38 cellular contexts compared by ENCODE assay signal in the genomic region with DNA sequence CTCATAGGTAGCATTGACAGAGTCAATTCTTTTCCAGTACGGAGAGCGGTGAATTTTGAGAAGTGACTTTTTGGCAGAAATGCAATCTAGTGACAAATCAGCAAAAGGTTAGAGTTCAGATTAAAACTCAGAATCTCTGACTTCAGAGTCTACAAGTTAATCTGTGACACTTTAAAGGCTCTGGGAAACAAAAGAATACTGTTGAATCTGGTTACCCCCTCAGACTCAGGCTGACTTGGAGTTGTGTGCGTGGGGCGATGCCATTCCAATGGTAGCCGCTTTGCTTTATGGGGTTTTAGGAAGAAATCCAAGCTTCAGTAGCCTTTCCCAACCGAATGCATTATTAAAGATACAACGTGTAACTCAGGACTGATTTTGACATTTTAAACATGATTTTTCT.
"Had no signal": no experiment of that assay in that cellular context is flagged by ENCODE, and none has a peak within 500 bp of the region (broad histone marks: within the 10 kb centered on the region; RNA-seq: fewer than 3 reads in every experiment).

No MANE protein-coding gene starts in this region.

- H3K4me1 Mint-ChIP-seq: activated naive CD4-positive, alpha-beta T cell treated with anti-CD3 and anti-CD28 coated beads, Interleukin-2, amount 10 ng/mL, durations not matched to agents 7 days and 5 days; activated naive CD4-positive, alpha-beta T cell treated with anti-CD3 and anti-CD28 coated beads, Interleukin-2, amount 50 U/mL, for 24 hours; activated naive CD8-positive, alpha-beta T cell treated with anti-CD3 and anti-CD28 coated beads for 36 hours; activated naive CD8-positive, alpha-beta T cell treated with anti-CD3 and anti-CD28 coated beads, Interleukin-2, amount 10 ng/mL, durations not matched to agents 7 days and 5 days; activated naive CD8-positive, alpha-beta T cell treated with anti-CD3 and anti-CD28 coated beads, Interleukin-2, amount 50 U/mL, for 24 hours; activated T-helper 17 cell treated with anti-CD3 and anti-CD28 coated beads, Interleukin-2, amount 50 U/mL, for 72 hours; central memory CD8-positive, alpha-beta T cell had no signal

- ATAC-seq: activated naive CD4-positive, alpha-beta T cell treated with anti-CD3 and anti-CD28 coated beads, Interleukin-2, amount 50 U/mL, for 72 hours; activated naive CD8-positive, alpha-beta T cell treated with anti-CD3 and anti-CD28 coated beads, Interleukin-2, amount 50 U/mL, for 24 hours; activated T-cell treated with anti-CD3 and anti-CD28 coated beads, Interleukin-2, amount 50 U/mL, for 4 hours; activated T-cell treated with anti-CD3 and anti-CD28 coated beads, Interleukin-2, amount 50 U/mL, for 72 hours; activated T-helper 17 cell treated with anti-CD3 and anti-CD28 coated beads, Interleukin-2, amount 50 U/mL, for 72 hours had no signal

- H3K27ac ChIP-seq: adrenal gland, ascending aorta, brain microvascular endothelial cell, breast epithelium, cardiac muscle cell had no signal

- H3K36me3 Mint-ChIP-seq: activated naive CD4-positive, alpha-beta T cell treated with anti-CD3 and anti-CD28 coated beads, Interleukin-2, amount 10 ng/mL, durations not matched to agents 7 days and 5 days; activated naive CD4-positive, alpha-beta T cell treated with anti-CD3 and anti-CD28 coated beads, Interleukin-2, amount 50 U/mL, for 24 hours; activated naive CD4-positive, alpha-beta T cell treated with anti-CD3 and anti-CD28 coated beads, Interleukin-2, amount 50 U/mL, for 72 hours; activated naive CD8-positive, alpha-beta T cell; activated naive CD8-positive, alpha-beta T cell treated with anti-CD3 and anti-CD28 coated beads for 36 hours; activated naive CD8-positive, alpha-beta T cell treated with anti-CD3 and anti-CD28 coated beads, Interleukin-2, amount 10 ng/mL, durations not matched to agents 7 days and 5 days; brain had no signal

- H3K4me3 ChIP-seq: adrenal gland, ascending aorta, breast epithelium, cardiac muscle cell had no signal

- H3K27ac Mint-ChIP-seq: activated naive CD4-positive, alpha-beta T cell treated with anti-CD3 and anti-CD28 coated beads for 36 hours; activated naive CD4-positive, alpha-beta T cell treated with anti-CD3 and anti-CD28 coated beads, Interleukin-2, amount 10 ng/mL, durations not matched to agents 7 days and 5 days; activated naive CD4-positive, alpha-beta T cell treated with anti-CD3 and anti-CD28 coated beads, Interleukin-2, amount 50 U/mL, for 24 hours; activated naive CD4-positive, alpha-beta T cell treated with anti-CD3 and anti-CD28 coated beads, Interleukin-2, amount 50 U/mL, for 72 hours; activated naive CD8-positive, alpha-beta T cell; activated naive CD8-positive, alpha-beta T cell treated with anti-CD3 and anti-CD28 coated beads for 36 hours; activated naive CD8-positive, alpha-beta T cell treated with anti-CD3 and anti-CD28 coated beads, Interleukin-2, amount 10 ng/mL, durations not matched to agents 7 days and 5 days; activated naive CD8-positive, alpha-beta T cell treated with anti-CD3 and anti-CD28 coated beads, Interleukin-2, amount 50 U/mL, for 24 hours; activated T-cell treated with anti-CD3 and anti-CD28 coated beads, Interleukin-2, amount 50 U/mL, for 24 hours; activated T-cell treated with anti-CD3 and anti-CD28 coated beads, Interleukin-2, amount 50 U/mL, for 72 hours; activated T-helper 1 cell treated with anti-CD3 and anti-CD28 coated beads, Interleukin-12 subunit alpha, Interleukin-12 subunit beta, Interleukin-2, Interleukin-4 antibody, amounts not matched to agents 30 ng/mL and 10 ng/mL and 1 ng/mL, durations not matched to agents 14 hours and 24 hours and 36 hours; activated T-helper 17 cell treated with anti-CD3 and anti-CD28 coated beads, Interleukin-2, amount 50 U/mL, for 72 hours; activated T-helper 2 cell treated with anti-CD3 and anti-CD28 coated beads, Interferon-gamma antibody, Interleukin-2, Interleukin-4, amounts not matched to agents 10 μg/mL and 5 μg/mL and 100 μg/mL, durations not matched to agents 14 hours and 24 hours and 36 hours; brain had no signal

- H3K9me3 Mint-ChIP-seq: activated naive CD4-positive, alpha-beta T cell treated with anti-CD3 and anti-CD28 coated beads for 36 hours; activated naive CD4-positive, alpha-beta T cell treated with anti-CD3 and anti-CD28 coated beads, Interleukin-2, amount 10 ng/mL, durations not matched to agents 7 days and 5 days; activated naive CD4-positive, alpha-beta T cell treated with anti-CD3 and anti-CD28 coated beads, Interleukin-2, amount 50 U/mL, for 24 hours; activated naive CD8-positive, alpha-beta T cell treated with anti-CD3 and anti-CD28 coated beads for 36 hours; activated naive CD8-positive, alpha-beta T cell treated with anti-CD3 and anti-CD28 coated beads, Interleukin-2, amount 10 ng/mL, durations not matched to agents 7 days and 5 days; activated naive CD8-positive, alpha-beta T cell treated with anti-CD3 and anti-CD28 coated beads, Interleukin-2, amount 50 U/mL, for 24 hours; activated T-cell treated with anti-CD3 and anti-CD28 coated beads, Interleukin-2, amount 50 U/mL, for 24 hours; activated T-cell treated with anti-CD3 and anti-CD28 coated beads, Interleukin-2, amount 50 U/mL, for 4 hours; activated T-helper 1 cell treated with anti-CD3 and anti-CD28 coated beads, Interleukin-12 subunit alpha, Interleukin-12 subunit beta, Interleukin-2, Interleukin-4 antibody, amounts not matched to agents 30 ng/mL and 10 ng/mL and 1 ng/mL, durations not matched to agents 14 hours and 24 hours and 36 hours; activated T-helper 17 cell treated with anti-CD3 and anti-CD28 coated beads, Interleukin-2, amount 50 U/mL, for 72 hours; activated T-helper 2 cell treated with anti-CD3 and anti-CD28 coated beads, Interferon-gamma antibody, Interleukin-2, Interleukin-4, amounts not matched to agents 10 μg/mL and 5 μg/mL and 100 μg/mL, durations not matched to agents 14 hours and 24 hours and 36 hours; brain; central memory CD8-positive, alpha-beta T cell had no signal

- H3K9me3 ChIP-seq: adrenal gland, ascending aorta, breast epithelium had no signal

- H3K27me3 ChIP-seq: ascending aorta, brain microvascular endothelial cell, breast epithelium, cardiac muscle cell had no signal

- H3K4me1 ChIP-seq: adrenal gland, breast epithelium had no signal

- H3K36me3 ChIP-seq: adrenal gland, ascending aorta, brain microvascular endothelial cell, breast epithelium, cardiac muscle cell had no signal

- FAIRE-seq: bronchial epithelial cell had no signal

- DNase-seq: activated effector memory CD4-positive, alpha-beta T cell treated with anti-CD3 and anti-CD28 coated beads, Interleukin-2, amount 50 U/mL, for 16 hours; activated effector memory CD4-positive, alpha-beta T cell treated with Interleukin-2 at 50 U/mL for 16 hours; activated gamma-delta T cell; activated gamma-delta T cell treated with Interleukin-2 at 50 U/mL for 16 hours; activated naive CD4-positive, alpha-beta T cell; activated naive CD4-positive, alpha-beta T cell treated with anti-CD3 and anti-CD28 coated beads for 36 hours; activated naive CD4-positive, alpha-beta T cell treated with anti-CD3 and anti-CD28 coated beads, Interleukin-2, amount 10 ng/mL, durations not matched to agents 7 days and 5 days; activated naive CD4-positive, alpha-beta T cell treated with anti-CD3 and anti-CD28 coated beads, Interleukin-2, amount 50 U/mL, for 16 hours; activated naive CD4-positive, alpha-beta T cell treated with Interleukin-2 at 50 U/mL for 16 hours; activated naive CD8-positive, alpha-beta T cell treated with anti-CD3 and anti-CD28 coated beads for 36 hours; activated naive CD8-positive, alpha-beta T cell treated with anti-CD3 and anti-CD28 coated beads, Interleukin-2, amount 10 ng/mL, durations not matched to agents 7 days and 5 days; activated naive CD8-positive, alpha-beta T cell treated with anti-CD3 and anti-CD28 coated beads, Interleukin-2, amount 50 U/mL, for 24 hours; activated T-cell treated with anti-CD3 and anti-CD28 coated beads, Interleukin-2, amount 50 U/mL, for 1 hour; activated T-cell treated with anti-CD3 and anti-CD28 coated beads, Interleukin-2, amount 50 U/mL, for 24 hours; activated T-cell treated with anti-CD3 and anti-CD28 coated beads, Interleukin-2, amount 50 U/mL, for 4 hours; activated T-cell treated with anti-CD3 and anti-CD28 coated beads, Interleukin-2, amount 50 U/mL, for 48 hours; activated T-cell treated with anti-CD3 and anti-CD28 coated beads, Interleukin-2, amount 50 U/mL, for 72 hours; adrenal gland; amniotic stem cell; amygdala; anterior cingulate cortex; aorta; brain microvascular endothelial cell; caudate nucleus; central memory CD4-positive, alpha-beta T cell; cerebellar nuclear complex had no signal

- H3K4me3 Mint-ChIP-seq: activated naive CD4-positive, alpha-beta T cell treated with anti-CD3 and anti-CD28 coated beads for 36 hours; activated naive CD4-positive, alpha-beta T cell treated with anti-CD3 and anti-CD28 coated beads, Interleukin-2, amount 10 ng/mL, durations not matched to agents 7 days and 5 days; activated naive CD4-positive, alpha-beta T cell treated with anti-CD3 and anti-CD28 coated beads, Interleukin-2, amount 50 U/mL, for 24 hours; activated naive CD8-positive, alpha-beta T cell; activated naive CD8-positive, alpha-beta T cell treated with anti-CD3 and anti-CD28 coated beads for 36 hours; activated naive CD8-positive, alpha-beta T cell treated with anti-CD3 and anti-CD28 coated beads, Interleukin-2, amount 10 ng/mL, durations not matched to agents 7 days and 5 days; activated naive CD8-positive, alpha-beta T cell treated with anti-CD3 and anti-CD28 coated beads, Interleukin-2, amount 50 U/mL, for 24 hours; activated T-cell treated with anti-CD3 and anti-CD28 coated beads, Interleukin-2, amount 50 U/mL, for 24 hours; activated T-cell treated with anti-CD3 and anti-CD28 coated beads, Interleukin-2, amount 50 U/mL, for 4 hours; activated T-cell treated with anti-CD3 and anti-CD28 coated beads, Interleukin-2, amount 50 U/mL, for 72 hours; activated T-helper 1 cell treated with anti-CD3 and anti-CD28 coated beads, Interleukin-12 subunit alpha, Interleukin-12 subunit beta, Interleukin-2, Interleukin-4 antibody, amounts not matched to agents 30 ng/mL and 10 ng/mL and 1 ng/mL, durations not matched to agents 14 hours and 24 hours and 36 hours; activated T-helper 17 cell treated with anti-CD3 and anti-CD28 coated beads, Interleukin-2, amount 50 U/mL, for 72 hours; brain; central memory CD8-positive, alpha-beta T cell had no signal
